8 cellular contexts compared by ENCODE assay signal in the genomic region with DNA sequence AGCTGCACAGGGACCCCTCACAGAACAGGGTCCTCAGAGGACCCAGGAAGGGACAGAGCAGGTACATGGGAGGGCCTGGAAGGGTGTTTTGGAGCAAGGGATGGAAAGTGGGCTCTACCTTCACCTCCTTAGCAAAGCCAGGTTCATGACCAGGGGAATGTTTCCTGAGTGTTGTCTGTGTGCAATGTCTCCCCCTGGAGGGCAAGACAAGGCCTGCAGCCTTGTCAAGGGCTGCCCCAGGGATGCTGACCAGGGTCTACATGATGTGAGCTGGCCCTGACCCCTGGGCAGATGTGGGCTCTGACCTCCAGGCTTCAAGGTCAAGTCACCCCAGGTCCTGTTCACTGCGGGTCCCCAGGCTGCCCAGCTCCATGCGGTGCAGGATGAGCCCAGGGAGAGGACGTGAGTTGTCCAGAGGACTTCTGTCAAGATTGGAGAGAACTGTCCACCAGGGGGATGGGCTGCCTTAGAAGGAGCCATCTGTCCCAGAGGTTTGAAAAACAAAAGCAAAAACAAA. TPM values are rescaled to one million over a fixed set of nuclear protein-coding genes. Genes with fewer than 3 reads are reported as not detected.
DNase-seq lines count a peak whose midpoint lies in the region; ATAC-seq, FAIRE-seq and TF ChIP-seq lines count a peak whose summit lies in the region.

No MANE protein-coding gene starts in this region.

- intact Hi-C loops in activated CD4-positive, alpha-beta memory T cell treated with anti-CD3 and anti-CD28 coated beads for 36 hours (cut with micrococcal nuclease) = loop anchor here (1.0 to 2.0 kb wide), 2 partner anchors 15 to 79 kb away; no protein-coding TSS in a partner anchor

- no peaks in the 10 kb centered on the region for H3K27me3 Mint-ChIP-seq in activated CD4-positive, alpha-beta memory T cell treated with anti-CD3 and anti-CD28 coated beads for 36 hours
- H3K27me3 Mint-ChIP-seq in memory B cell = no peaks in the 10 kb centered on the region

- H3K4me3 Mint-ChIP-seq in activated CD4-positive, alpha-beta memory T cell treated with anti-CD3 and anti-CD28 coated beads for 36 hours = peak overlapping the region; percentile 72
- H3K4me3 Mint-ChIP-seq in memory B cell = peak overlapping the region; percentile 87

- CTCF ChIA-PET in activated CD4-positive, alpha-beta memory T cell treated with anti-CD3 and anti-CD28 coated beads for 36 hours (lab: Charles Lee) = interaction anchor here (0.9 to 8.1 kb wide), 18 partner anchors 9 to 108 kb away, joined by 3 to 204 read pairs (median 6); no protein-coding TSS in a partner anchor

- peak; percentile 86 for ATAC-seq in memory B cell (ENCODE audit: low read depth)

- H3K4me1 ChIP-seq in effector memory CD4-positive, alpha-beta T cell (ENCODE audit: control insufficient read depth, insufficient read depth, low read length, poor library complexity, severe bottlenecking) = peaks cover 17% of the 10 kb centered on the region

- peak overlapping the region; percentile 66 for H3K27ac Mint-ChIP-seq in activated CD4-positive, alpha-beta memory T cell treated with anti-CD3 and anti-CD28 coated beads for 36 hours
- H3K27ac Mint-ChIP-seq in memory B cell = peak overlapping the region; percentile 79

- no peaks in the 10 kb centered on the region for H3K9me3 ChIP-seq in effector memory CD4-positive, alpha-beta T cell (ENCODE audit: control insufficient read depth, low read length)

- peaks cover 33% of the 10 kb centered on the region for H3K4me1 Mint-ChIP-seq in activated CD4-positive, alpha-beta memory T cell treated with anti-CD3 and anti-CD28 coated beads for 36 hours (ENCODE audit: low read depth)
- H3K4me1 Mint-ChIP-seq in memory B cell = peaks cover 34% of the 10 kb centered on the region

- POLR2A ChIA-PET in activated CD4-positive, alpha-beta memory T cell treated with anti-CD3 and anti-CD28 coated beads for 36 hours (lab: Charles Lee) = interaction anchor here (1.4 kb wide), 1 partner anchor 78 kb away, joined by 8 read pairs; no protein-coding TSS in a partner anchor

- no peaks in the 10 kb centered on the region for H3K36me3 ChIP-seq in effector memory CD4-positive, alpha-beta T cell (ENCODE audit: control insufficient read depth, insufficient read depth, low read length)

- DNase-seq in 8988T = peak; percentile 26
- DNase-seq in GM12891 (ENCODE audit: insufficient read length, low spot score) = peak; percentile 61
- DNase-seq in NCI-H1436 treated with DMSO at 0.1 percent for 48 hours (lab: John Stamatoyannopoulos, UW) = peak; percentile 10
- DNase-seq in activated CD4-positive, alpha-beta memory T cell treated with anti-CD3 and anti-CD28 coated beads for 36 hours = peak; percentile 82
- DNase-seq in effector memory CD4-positive, alpha-beta T cell = peak; percentile 43 to 60 (median 51)
- DNase-seq in memory B cell (ENCODE audit: low spot score in 2 of 2) = peak; percentile 70 to 74
- DNase-seq in stimulated activated CD8-positive, alpha-beta memory T cell treated with anti-CD3 and anti-CD28 coated beads, Interleukin-15, amount 100 ng/mL, for 24 hours (ENCODE audit: low read depth) = peak; percentile 26
- DNase-seq in mesenteric fat pad (ENCODE audit: low spot score) = no peak

- no peaks in the 10 kb centered on the region for H3K27me3 ChIP-seq in effector memory CD4-positive, alpha-beta T cell (replicated peaks; ENCODE audit: control insufficient read depth, insufficient read depth, low read length, poor library complexity, severe bottlenecking)

- H3K9me3 Mint-ChIP-seq in activated CD4-positive, alpha-beta memory T cell treated with anti-CD3 and anti-CD28 coated beads for 36 hours = no peaks in the 10 kb centered on the region
- no peaks in the 10 kb centered on the region for H3K9me3 Mint-ChIP-seq in memory B cell

- peak; percentile 99 for FAIRE-seq in GM12891 (lab: Jason Lieb, UNC)

- no peaks in the 10 kb centered on the region for H3K36me3 Mint-ChIP-seq in activated CD4-positive, alpha-beta memory T cell treated with anti-CD3 and anti-CD28 coated beads for 36 hours
- no peaks in the 10 kb centered on the region for H3K36me3 Mint-ChIP-seq in memory B cell

- peak overlapping the region; percentile 43 for H3K4me3 ChIP-seq in effector memory CD4-positive, alpha-beta T cell (ENCODE audit: insufficient read depth, low read depth, low read length, poor library complexity, severe bottlenecking)

- no peak for TF ChIP-seq POLR2A in GM12891 (IDR thresholded peaks at IDR 0.05; ENCODE audit: low read depth, low read length)

- peak overlapping the region; percentile 41 for H3K27ac ChIP-seq in effector memory CD4-positive, alpha-beta T cell (ENCODE audit: insufficient read depth, low read length, poor library complexity, severe bottlenecking)

TF ChIP-seq in GM12891, 5 proteins besides CTCF, POLR2A, EP300 and RAD21:
- TF ChIP-seq POLR2AphosphoS5 (IDR thresholded peaks at IDR 0.05; ENCODE audit: low read depth, low read length) (no peak), SPI1 (IDR thresholded peaks at IDR 0.05; ENCODE audit: low read depth, low read length) (no peak), PAX5 (IDR thresholded peaks at IDR 0.05; ENCODE audit: insufficient read depth, low read length, severe bottlenecking) (no peak), TAF1 (IDR thresholded peaks at IDR 0.05; ENCODE audit: low read depth, low read length) (no peak), POU2F2 (IDR thresholded peaks at IDR 0.05; ENCODE audit: low read depth, low read length) (no peak)

RNA-seq across cellular contexts. Expression of a gene that starts 1.0 kb away (rescaled TPM):
- polyA plus RNA-seq in GM12891 (2012; ENCODE audit: low read depth, missing spikeins) = 6.1 TPM
- total RNA-seq in activated CD4-positive, alpha-beta memory T cell treated with anti-CD3 and anti-CD28 coated beads for 36 hours = 1 to 10 TPM; 5.4 to 5.8 TPM
- 25.6 TPM for total RNA-seq in mesenteric fat pad
